In genomic region chr12:111408116-111408440, GRCh38 we compare ENCODE assay signal across 8 cellular contexts. TPM values are rescaled to one million over a fixed set of nuclear protein-coding genes. Genes with fewer than 3 reads are reported as not detected.
DNase-seq lines count a peak whose midpoint lies in the region; ATAC-seq and TF ChIP-seq lines count a peak whose summit lies in the region.

No MANE protein-coding gene starts in this region.

- no peaks in the 10 kb centered on the region for H3K9me3 Mint-ChIP-seq in activated naive CD4-positive, alpha-beta T cell treated with anti-CD3 and anti-CD28 coated beads, Interleukin-2, amount 50 U/mL, for 24 hours
- no peaks in the 10 kb centered on the region for H3K9me3 Mint-ChIP-seq in activated CD4-positive, alpha-beta memory T cell treated with anti-CD3 and anti-CD28 coated beads for 36 hours
- H3K9me3 Mint-ChIP-seq in immature natural killer cell: no peaks in the 10 kb centered on the region

- no peaks in the 10 kb centered on the region for H3K27me3 Mint-ChIP-seq in activated naive CD4-positive, alpha-beta T cell treated with anti-CD3 and anti-CD28 coated beads, Interleukin-2, amount 50 U/mL, for 24 hours
- H3K27me3 Mint-ChIP-seq in activated CD4-positive, alpha-beta memory T cell treated with anti-CD3 and anti-CD28 coated beads for 36 hours: no peaks in the 10 kb centered on the region
- H3K27me3 Mint-ChIP-seq in immature natural killer cell (ENCODE audit: low read depth in 3 of 3): peaks cover 10 to 14% (median 12%) of the 10 kb centered on the region in 3 donors

- H3K9me3 ChIP-seq in thyroid gland: no peaks in the 10 kb centered on the region

- no peaks in the 10 kb centered on the region for H3K27me3 ChIP-seq in thyroid gland

- H3K36me3 Mint-ChIP-seq in activated naive CD4-positive, alpha-beta T cell treated with anti-CD3 and anti-CD28 coated beads, Interleukin-2, amount 50 U/mL, for 24 hours: no peaks in the 10 kb centered on the region
- peaks cover 14% of the 10 kb centered on the region for H3K36me3 Mint-ChIP-seq in activated CD4-positive, alpha-beta memory T cell treated with anti-CD3 and anti-CD28 coated beads for 36 hours
- no peaks in the 10 kb centered on the region for H3K36me3 Mint-ChIP-seq in immature natural killer cell

- peak overlapping the region; percentile 90 for H3K4me3 Mint-ChIP-seq in activated naive CD4-positive, alpha-beta T cell treated with anti-CD3 and anti-CD28 coated beads, Interleukin-2, amount 50 U/mL, for 24 hours
- peak overlapping the region; percentile 88 for H3K4me3 Mint-ChIP-seq in activated CD4-positive, alpha-beta memory T cell treated with anti-CD3 and anti-CD28 coated beads for 36 hours
- peak overlapping the region; percentile 86 to 95 (median 90) for H3K4me3 Mint-ChIP-seq in immature natural killer cell

- POLR2A ChIA-PET in activated CD4-positive, alpha-beta memory T cell treated with anti-CD3 and anti-CD28 coated beads for 36 hours (lab: Charles Lee): interaction anchor here (1.0 to 7.7 kb wide), 3 partner anchors 21 to 37 kb away, joined by 4 to 91 read pairs (median 9); no protein-coding TSS in a partner anchor

- peaks cover 46 to 75% of the 10 kb centered on the region in 2 donors for H3K4me1 ChIP-seq in thyroid gland

- H3K27ac ChIP-seq in thyroid gland: peak overlapping the region in 2 of 3 donors; percentile 81 to 87

- no peak for TF ChIP-seq CTCF in thyroid gland (IDR thresholded peaks at IDR 0.05)

- no peak for TF ChIP-seq POLR2A in thyroid gland (IDR thresholded peaks at IDR 0.05)

- WGBS in thyroid gland, 2 donors: 69 to 73% methylated on average over 1 of the region's 1 CpG

- H3K27ac Mint-ChIP-seq in activated naive CD4-positive, alpha-beta T cell treated with anti-CD3 and anti-CD28 coated beads, Interleukin-2, amount 50 U/mL, for 24 hours: peak overlapping the region; percentile 76
- peak overlapping the region; percentile 58 for H3K27ac Mint-ChIP-seq in activated CD4-positive, alpha-beta memory T cell treated with anti-CD3 and anti-CD28 coated beads for 36 hours
- peak overlapping the region; percentile 91 to 98 (median 92) for H3K27ac Mint-ChIP-seq in immature natural killer cell

- H3K36me3 ChIP-seq in thyroid gland: no peaks in the 10 kb centered on the region

- CTCF ChIA-PET in activated CD4-positive, alpha-beta memory T cell treated with anti-CD3 and anti-CD28 coated beads for 36 hours (lab: Charles Lee): interaction anchor here (1.4 to 25.7 kb wide), 4 partner anchors 12 to 120 kb away, joined by 3 to 1161 read pairs (median 32); no protein-coding TSS in a partner anchor

- no peak for DNase-seq in activated naive CD4-positive, alpha-beta T cell treated with Interleukin-2 at 50 U/mL for 16 hours
- no peak for DNase-seq in activated CD4-positive, alpha-beta memory T cell treated with anti-CD3 and anti-CD28 coated beads for 36 hours
- DNase-seq in immature natural killer cell: no peak
- DNase-seq in thyroid gland: no peak
- DNase-seq in germinal center (ENCODE audit: low spot score): no peak
- no peak for DNase-seq in SKM-1 treated with dmso at 0.1 percent for 144 hours (lab: John Stamatoyannopoulos, UW; ENCODE audit: unreplicated experiment)

- intact Hi-C loops in activated CD4-positive, alpha-beta memory T cell treated with anti-CD3 and anti-CD28 coated beads for 36 hours (cut with micrococcal nuclease): loop anchor here (5.0 kb wide), 1 partner anchor 189 kb away; the partner anchor contains the start of gene ATXN2
- intact Hi-C loops in thyroid gland (cut with DNase I): no loop called here

- H3K4me1 Mint-ChIP-seq in activated naive CD4-positive, alpha-beta T cell treated with anti-CD3 and anti-CD28 coated beads, Interleukin-2, amount 50 U/mL, for 24 hours: peaks cover 61% of the 10 kb centered on the region
- peaks cover 75% of the 10 kb centered on the region for H3K4me1 Mint-ChIP-seq in activated CD4-positive, alpha-beta memory T cell treated with anti-CD3 and anti-CD28 coated beads for 36 hours (ENCODE audit: low read depth)
- peaks cover 85 to 87% of the 10 kb centered on the region in 2 donors for H3K4me1 Mint-ChIP-seq in immature natural killer cell

- no peak for ATAC-seq in HG03460 (IDR thresholded peaks at IDR 0.05; ENCODE audit: unreplicated experiment)

- peak overlapping the region in 1 of 3 donors; percentile 89 for H3K4me3 ChIP-seq in thyroid gland (replicated peaks in 1 of 3)

RNA-seq across cellular contexts. Expression of gene SH2B3, which starts 2.4 kb away (rescaled TPM):
- total RNA-seq in activated CD4-positive, alpha-beta memory T cell treated with anti-CD3 and anti-CD28 coated beads for 36 hours: 10 to 100 TPM; 32.6 to 34.2 TPM
- 10 to 100 TPM in 1 of 3 donors, 1 to 10 TPM in 1, under 1 TPM in 1; 0.08 to 13.5 (median 5.3) TPM for polyA plus RNA-seq in immature natural killer cell
- total RNA-seq in thyroid gland: 10 to 100 TPM; 14.1 to 36.5 (median 25.6) TPM

RNA-seq across cellular contexts. Expression of gene PHETA1, which starts 39.2 kb away (rescaled TPM):
- total RNA-seq in activated CD4-positive, alpha-beta memory T cell treated with anti-CD3 and anti-CD28 coated beads for 36 hours: 1 to 10 TPM; 1.4 to 2.2 TPM
- polyA plus RNA-seq in immature natural killer cell: 1 to 10 TPM; 2.0 to 5.5 (median 2.1) TPM
- 10 to 100 TPM in 2 of 4 donors, 1 to 10 TPM in 2; 8.1 to 23.5 (median 15.3) TPM for total RNA-seq in thyroid gland
